In genomic region chr2:29206941-29207340, GRCh38 we compare ENCODE assay signal across 11 cellular contexts.
"Had no signal": no experiment of that assay in that cellular context is flagged by ENCODE, and none has a peak within 500 bp of the region (broad histone marks: within the 10 kb centered on the region; RNA-seq: fewer than 3 reads in every experiment).

No MANE protein-coding gene starts in this region.

- H3K36me3 Mint-ChIP-seq: activated naive CD8-positive, alpha-beta T cell treated with anti-CD3 and anti-CD28 coated beads, Interleukin-2, amount 10 ng/mL, durations not matched to agents 7 days and 5 days; type B pancreatic cell had no signal

- H3K36me3 ChIP-seq: suprapubic skin had no signal

- H3K27me3 ChIP-seq: gastroesophageal sphincter, suprapubic skin had no signal

- H3K4me1 Mint-ChIP-seq: activated naive CD8-positive, alpha-beta T cell treated with anti-CD3 and anti-CD28 coated beads, Interleukin-2, amount 10 ng/mL, durations not matched to agents 7 days and 5 days had no signal

- ATAC-seq: activated T-cell treated with anti-CD3 and anti-CD28 coated beads, Interleukin-2, amount 50 U/mL, for 72 hours; gastroesophageal sphincter had no signal

- H3K4me1 ChIP-seq: gastroesophageal sphincter had no signal

- H3K9me3 Mint-ChIP-seq: activated naive CD8-positive, alpha-beta T cell treated with anti-CD3 and anti-CD28 coated beads, Interleukin-2, amount 10 ng/mL, durations not matched to agents 7 days and 5 days; activated T-cell treated with anti-CD3 and anti-CD28 coated beads, Interleukin-2, amount 50 U/mL, for 72 hours; type B pancreatic cell had no signal

- H3K27ac ChIP-seq: gastroesophageal sphincter, suprapubic skin had no signal

- H3K4me3 ChIP-seq: gastroesophageal sphincter, suprapubic skin had no signal

- DNase-seq: activated CD4-positive, alpha-beta T cell treated with anti-CD3 and anti-CD28 coated beads for 1 hour; activated CD4-positive, alpha-beta T cell treated with anti-CD3 and anti-CD28 coated beads, Interleukin-2, amount 50 U/mL, for 48 hours; activated naive CD8-positive, alpha-beta T cell treated with anti-CD3 and anti-CD28 coated beads, Interleukin-2, amount 10 ng/mL, durations not matched to agents 7 days and 5 days; activated T-cell treated with anti-CD3 and anti-CD28 coated beads, Interleukin-2, amount 50 U/mL, for 72 hours; anterior cingulate cortex; kidney; stimulated activated CD4-positive, alpha-beta T cell treated with anti-CD3 and anti-CD28 coated beads, Interleukin-2, amount 100 ng/mL, for 48 hours; stimulated activated naive CD4-positive, alpha-beta T cell treated with Interleukin-2 at 50 U/mL for 16 hours had no signal

- H3K4me3 Mint-ChIP-seq: activated naive CD8-positive, alpha-beta T cell treated with anti-CD3 and anti-CD28 coated beads, Interleukin-2, amount 10 ng/mL, durations not matched to agents 7 days and 5 days; activated T-cell treated with anti-CD3 and anti-CD28 coated beads, Interleukin-2, amount 50 U/mL, for 72 hours; type B pancreatic cell had no signal

- H3K9me3 ChIP-seq: gastroesophageal sphincter, suprapubic skin had no signal

- H3K27ac Mint-ChIP-seq: activated naive CD8-positive, alpha-beta T cell treated with anti-CD3 and anti-CD28 coated beads, Interleukin-2, amount 10 ng/mL, durations not matched to agents 7 days and 5 days; activated T-cell treated with anti-CD3 and anti-CD28 coated beads, Interleukin-2, amount 50 U/mL, for 72 hours; type B pancreatic cell had no signal

- H3K27me3 Mint-ChIP-seq: activated naive CD8-positive, alpha-beta T cell treated with anti-CD3 and anti-CD28 coated beads, Interleukin-2, amount 10 ng/mL, durations not matched to agents 7 days and 5 days; type B pancreatic cell had no signal
